ENCODE assay signal across 2 cellular contexts in genomic region chr2:232874677-232875223, GRCh38.
TF ChIP-seq lines count a peak whose summit lies in the region.

No MANE protein-coding gene starts in this region.

TF ChIP-seq in SK-N-SH, 30 proteins besides CTCF, POLR2A, EP300 and RAD21 (continued from another document):
- TF ChIP-seq PBX3 (IDR thresholded peaks at IDR 0.05) = no peak
- TF ChIP-seq YY1 (IDR thresholded peaks at IDR 0.05; ENCODE audit: low read depth) = no peak

TF ChIP-seq in WTC11, 78 proteins besides CTCF, POLR2A, EP300 and RAD21 (continued from another document):
- no peak for TF ChIP-seq HMGXB4 (CRISPR knock-in tag; IDR thresholded peaks at IDR 0.05)
- TF ChIP-seq IRF1 (CRISPR knock-in tag; IDR thresholded peaks at IDR 0.05) = no peak
- TF ChIP-seq NFATC4 (CRISPR knock-in tag; IDR thresholded peaks at IDR 0.05) = no peak
- no peak for TF ChIP-seq ATF6 (CRISPR knock-in tag; IDR thresholded peaks at IDR 0.05)
- no peak for TF ChIP-seq TEAD1 (CRISPR knock-in tag; IDR thresholded peaks at IDR 0.05)
- TF ChIP-seq IRF2 (CRISPR knock-in tag; IDR thresholded peaks at IDR 0.05; ENCODE audit: borderline replicate concordance, low read depth) = no peak
- TF ChIP-seq HMGA2 (CRISPR knock-in tag; IDR thresholded peaks at IDR 0.05) = no peak
- TF ChIP-seq ERG (CRISPR knock-in tag; IDR thresholded peaks at IDR 0.05) = no peak
- no peak for TF ChIP-seq ZNF423 (CRISPR knock-in tag; IDR thresholded peaks at IDR 0.05)
- TF ChIP-seq ZNF317 (CRISPR knock-in tag; IDR thresholded peaks at IDR 0.05; ENCODE audit: borderline replicate concordance, low read depth) = no peak
- TF ChIP-seq ZNF232 (CRISPR knock-in tag; IDR thresholded peaks at IDR 0.05) = no peak
- no peak for TF ChIP-seq STAT6 (CRISPR knock-in tag; conservative IDR thresholded peaks at IDR 0.05; ENCODE audit: low read depth)
- TF ChIP-seq MAX (CRISPR knock-in tag; IDR thresholded peaks at IDR 0.05) = no peak
- TF ChIP-seq NFYB (CRISPR knock-in tag; conservative IDR thresholded peaks at IDR 0.05; ENCODE audit: low read depth) = no peak
